1 cellular context compared by ENCODE assay signal in genomic region chr12:56758728-56759269, GRCh38.
TF ChIP-seq lines count a peak whose summit lies in the region.

No MANE protein-coding gene starts in this region.

TF ChIP-seq in HEK293, 187 proteins besides CTCF, POLR2A, EP300 and RAD21 (continued from another document):
- peak; percentile 61; the same call in 1 of the 2 replicates for TF ChIP-seq ZNF280D (tag by site-specific recombination; IDR thresholded peaks at IDR 0.05)
- no peak for TF ChIP-seq ZNF37A (tag by site-specific recombination; IDR thresholded peaks at IDR 0.05)
- no peak for TF ChIP-seq KLF10 (tag by site-specific recombination; IDR thresholded peaks at IDR 0.05)
- TF ChIP-seq, protein P1, sequence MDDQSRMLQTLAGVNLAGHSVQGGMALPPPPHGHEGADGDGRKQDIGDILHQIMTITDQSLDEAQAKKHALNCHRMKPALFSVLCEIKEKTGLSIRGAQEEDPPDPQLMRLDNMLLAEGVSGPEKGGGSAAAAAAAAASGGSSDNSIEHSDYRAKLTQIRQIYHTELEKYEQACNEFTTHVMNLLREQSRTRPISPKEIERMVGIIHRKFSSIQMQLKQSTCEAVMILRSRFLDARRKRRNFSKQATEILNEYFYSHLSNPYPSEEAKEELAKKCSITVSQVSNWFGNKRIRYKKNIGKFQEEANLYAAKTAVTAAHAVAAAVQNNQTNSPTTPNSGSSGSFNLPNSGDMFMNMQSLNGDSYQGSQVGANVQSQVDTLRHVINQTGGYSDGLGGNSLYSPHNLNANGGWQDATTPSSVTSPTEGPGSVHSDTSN (CRISPR knock-in tag; IDR thresholded peaks at IDR 0.05), result no peak
- TF ChIP-seq ZSCAN5A (tag by site-specific recombination; IDR thresholded peaks at IDR 0.05), result no peak
- no peak for TF ChIP-seq HOXC10 (CRISPR knock-in tag; IDR thresholded peaks at IDR 0.05)
- no peak for TF ChIP-seq ZNF341 (tag by site-specific recombination; IDR thresholded peaks at IDR 0.05; ENCODE audit: low read depth)
TF ChIP-seq in HEK293: peak in this region for 7.
